29 cellular contexts compared by ENCODE assay signal in the genomic region with DNA sequence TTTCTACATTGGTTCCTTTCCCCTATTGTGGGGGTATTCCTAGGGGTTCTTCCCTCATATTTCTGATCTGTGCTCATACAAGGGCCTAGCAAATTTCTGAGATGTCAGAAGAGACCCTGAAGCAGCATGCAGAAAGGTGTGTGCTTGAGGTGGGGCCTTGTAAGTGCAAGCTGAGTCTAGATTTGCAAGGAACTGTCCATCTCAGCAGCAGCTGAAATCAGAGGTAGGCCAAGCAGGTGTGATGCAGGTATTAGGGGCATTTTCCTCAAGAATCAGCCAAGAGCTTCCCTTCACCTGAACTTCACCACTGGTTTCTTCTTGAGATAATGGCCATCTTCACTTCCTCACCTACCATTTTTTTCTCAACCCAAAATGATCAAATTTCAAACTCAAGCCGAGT.
"Had no signal": no experiment of that assay in that cellular context is flagged by ENCODE, and none has a peak within 500 bp of the region (broad histone marks: within the 10 kb centered on the region; RNA-seq: fewer than 3 reads in every experiment).

No MANE protein-coding gene starts in this region.

- H3K36me3 ChIP-seq: colonic mucosa, esophagus muscularis mucosa, esophagus squamous epithelium, gastrocnemius medialis, gastroesophageal sphincter, heart left ventricle, heart right ventricle had no signal

- H3K9me3 Mint-ChIP-seq: dendritic cell treated with granulocyte-macrophage colony-stimulating factor and Interleukin-4, amounts not matched to agents 40 ng/mL and 50 ng/mL, for 4 days; effector memory CD8-positive, alpha-beta T cell had no signal

- H3K9me3 ChIP-seq: colonic mucosa, esophagus muscularis mucosa, esophagus squamous epithelium, gastrocnemius medialis, gastroesophageal sphincter, heart left ventricle, heart right ventricle had no signal

- H3K4me1 ChIP-seq: colonic mucosa, esophagus muscularis mucosa, esophagus squamous epithelium, foreskin keratinocyte, gastrocnemius medialis, gastroesophageal sphincter, heart left ventricle, heart right ventricle had no signal

- H3K27ac ChIP-seq: colonic mucosa, coronary artery, dorsolateral prefrontal cortex, epithelial cell of prostate, esophagus muscularis mucosa, esophagus squamous epithelium, foreskin keratinocyte, gastrocnemius medialis, gastroesophageal sphincter, heart left ventricle, heart right ventricle had no signal

- DNase-seq: colonic mucosa; cortex of kidney; dermis blood vessel endothelial cell; dorsolateral prefrontal cortex; effector CD4-positive, alpha-beta T cell; effector CD8-positive, alpha-beta T cell; effector memory CD4-positive, alpha-beta T cell; effector memory CD8-positive, alpha-beta T cell; endodermal cell; erythroblast; esophagus squamous epithelium; foreskin fibroblast; foreskin keratinocyte; foreskin melanocyte; gastrocnemius medialis; glutamatergic neuron; head of caudate nucleus; heart left ventricle; heart right ventricle had no signal

- H3K27me3 ChIP-seq: colonic mucosa, esophagus muscularis mucosa, esophagus squamous epithelium, foreskin keratinocyte, gastrocnemius medialis, gastroesophageal sphincter, heart left ventricle had no signal

- H3K4me3 ChIP-seq: colonic mucosa, coronary artery, dorsolateral prefrontal cortex, esophagus muscularis mucosa, esophagus squamous epithelium, gastrocnemius medialis, gastroesophageal sphincter, heart left ventricle, heart right ventricle had no signal

- ATAC-seq: effector memory CD8-positive, alpha-beta T cell; esophagus mucosa; foreskin keratinocyte; gastrocnemius medialis; gastroesophageal sphincter; heart left ventricle; heart right ventricle had no signal

- H3K27ac Mint-ChIP-seq: dendritic cell treated with granulocyte-macrophage colony-stimulating factor and Interleukin-4, amounts not matched to agents 40 ng/mL and 50 ng/mL, for 4 days; effector memory CD8-positive, alpha-beta T cell; endodermal cell had no signal

- H3K4me1 Mint-ChIP-seq: endodermal cell had no signal

- H3K4me3 Mint-ChIP-seq: dendritic cell treated with granulocyte-macrophage colony-stimulating factor and Interleukin-4, amounts not matched to agents 40 ng/mL and 50 ng/mL, for 4 days; effector memory CD8-positive, alpha-beta T cell; endodermal cell had no signal

- H3K27me3 Mint-ChIP-seq: dendritic cell treated with granulocyte-macrophage colony-stimulating factor and Interleukin-4, amounts not matched to agents 40 ng/mL and 50 ng/mL, for 4 days; effector memory CD8-positive, alpha-beta T cell had no signal

- FAIRE-seq: colon, endometrium, endothelial cell of umbilical vein, frontal cortex had no signal
